Comparison of ENCODE assay signal across 8 cellular contexts in genomic region chr6:44270526-44271405, GRCh38. TPM values are rescaled to one million over a fixed set of nuclear protein-coding genes. Genes with fewer than 3 reads are reported as not detected.
DNase-seq lines count a peak whose midpoint lies in the region; ATAC-seq, FAIRE-seq and TF ChIP-seq lines count a peak whose summit lies in the region.

No MANE protein-coding gene starts in this region.

- peaks cover 50% of the 10 kb centered on the region for H3K27me3 Mint-ChIP-seq in activated T-helper 1 cell treated with anti-CD3 and anti-CD28 coated beads, Interleukin-12 subunit alpha, Interleukin-12 subunit beta, Interleukin-2, Interleukin-4 antibody, amounts not matched to agents 30 ng/mL and 10 ng/mL and 1 ng/mL, durations not matched to agents 14 hours and 24 hours and 36 hours (ENCODE audit: insufficient read depth)

- ATAC-seq in lower lobe of right lung (no peak), HG02678 (IDR thresholded peaks at IDR 0.05; ENCODE audit: unreplicated experiment) (no peak)

- POLR2A ChIA-PET in AG04449 (lab: Yijun Ruan, JAX) (no interaction called here), HEK293 (lab: Yijun Ruan, JAX) (interaction anchor here (1.4 to 1.9 kb wide), 2 partner anchors 24 to 47 kb away, joined by 3 to 8 read pairs; partner anchors contain the start of gene HSP90AB1)

- no peaks in the 10 kb centered on the region for H3K9me3 Mint-ChIP-seq in activated T-helper 1 cell treated with anti-CD3 and anti-CD28 coated beads, Interleukin-12 subunit alpha, Interleukin-12 subunit beta, Interleukin-2, Interleukin-4 antibody, amounts not matched to agents 30 ng/mL and 10 ng/mL and 1 ng/mL, durations not matched to agents 14 hours and 24 hours and 36 hours

- peaks cover 29% of the 10 kb centered on the region for H3K4me1 Mint-ChIP-seq in activated T-helper 1 cell treated with anti-CD3 and anti-CD28 coated beads, Interleukin-12 subunit alpha, Interleukin-12 subunit beta, Interleukin-2, Interleukin-4 antibody, amounts not matched to agents 30 ng/mL and 10 ng/mL and 1 ng/mL, durations not matched to agents 14 hours and 24 hours and 36 hours (ENCODE audit: low read depth)

- H3K4me3 ChIP-seq in AG04449 (ENCODE audit: low read depth, low read length) (peak overlapping the region; percentile 8; the same call in 1 of the 2 replicates), HEK293 (ENCODE audit: low read depth, low read length) (peak overlapping the region; percentile 33), lower lobe of right lung (peak overlapping the region; percentile 32), small intestine (ENCODE audit: low read depth in 1 of 2, low read length in 2 of 2) (peak overlapping the region in 1 of 2 donors; percentile 39)

- intact Hi-C loops in activated T-helper 1 cell treated with anti-CD3 and anti-CD28 coated beads, Interleukin-12 subunit alpha, Interleukin-12 subunit beta, Interleukin-2, Interleukin-4 antibody, amounts not matched to agents 30 ng/mL and 10 ng/mL and 1 ng/mL, durations not matched to agents 14 hours and 24 hours and 36 hours (cut with micrococcal nuclease), result no loop called here
- intact Hi-C loops in lower lobe of right lung (cut with DNase I), result no loop called here

- H3K36me3 ChIP-seq in HEK293 (ENCODE audit: control insufficient read depth in 2 of 2, insufficient read depth in 1 of 2, low read length in 2 of 2), result no peaks in the 10 kb centered on the region
- H3K36me3 ChIP-seq in lower lobe of right lung, result no peaks in the 10 kb centered on the region
- H3K36me3 ChIP-seq in small intestine (ENCODE audit: control insufficient read depth in 2 of 2, insufficient read depth in 2 of 2, low read length in 2 of 2), result no peaks in the 10 kb centered on the region

- peak overlapping the region; percentile 54 for H3K4me3 Mint-ChIP-seq in activated T-helper 1 cell treated with anti-CD3 and anti-CD28 coated beads, Interleukin-12 subunit alpha, Interleukin-12 subunit beta, Interleukin-2, Interleukin-4 antibody, amounts not matched to agents 30 ng/mL and 10 ng/mL and 1 ng/mL, durations not matched to agents 14 hours and 24 hours and 36 hours

- H3K27ac ChIP-seq in HEK293 (ENCODE audit: extremely low read depth, low read depth, low read length) (no peak overlapping the region), lower lobe of right lung (no peak overlapping the region), small intestine (ENCODE audit: low read depth in 1 of 2, low read length in 1 of 2) (no peak overlapping the region)

- H3K9me3 ChIP-seq in HEK293 (ENCODE audit: control insufficient read depth, insufficient read depth, low read depth, low read length), result no peaks in the 10 kb centered on the region
- H3K9me3 ChIP-seq in lower lobe of right lung, result no peaks in the 10 kb centered on the region
- no peaks in the 10 kb centered on the region for H3K9me3 ChIP-seq in small intestine (ENCODE audit: control insufficient read depth, low read depth)

- DNase-seq in AG04449 (ENCODE audit: low read depth, low spot score) (no peak), lower lobe of right lung (no peak), small intestine (no peak), ACHN (no peak)
- no peak for DNase-seq in activated T-helper 1 cell treated with anti-CD3 and anti-CD28 coated beads, Interleukin-12 subunit alpha, Interleukin-12 subunit beta, Interleukin-2, Interleukin-4 antibody, amounts not matched to agents 30 ng/mL and 10 ng/mL and 1 ng/mL, durations not matched to agents 14 hours and 24 hours and 36 hours (ENCODE audit: low spot score)
- DNase-seq in stimulated activated CD4-positive, alpha-beta T cell treated with anti-CD3 and anti-CD28 coated beads, Interleukin-2, amount 100 ng/mL, for 48 hours, result no peak

- TF ChIP-seq CTCF in AG04449 (IDR thresholded peaks at IDR 0.05; ENCODE audit: insufficient read depth, low read length, missing control alignments) (no peak), HEK293 (tag by site-specific recombination; IDR thresholded peaks at IDR 0.05) (no peak), lower lobe of right lung (IDR thresholded peaks at IDR 0.05) (no peak)

- in situ Hi-C loops in ACHN (cut with HindIII; ENCODE audit: low pct_ligation_motif_present, low pct_unique_long_range_greater_than_20kb, low sequenced_read_pairs), result no loop called here

- CTCF ChIA-PET in AG04449 (lab: Yijun Ruan, JAX) (interaction anchor here (0.8 to 9.1 kb wide), 7 partner anchors 7 to 73 kb away, joined by 5 to 234 read pairs (median 45); partner anchors contain the start of genes AARS2, SLC35B2 and SPATS1), HEK293 (lab: Yijun Ruan, JAX) (interaction anchor here (0.6 to 7.2 kb wide), 7 partner anchors 8 to 404 kb away, joined by 3 to 208 read pairs (median 32); partner anchors contain the start of gene AARS2)

- no peaks in the 10 kb centered on the region for H3K36me3 Mint-ChIP-seq in activated T-helper 1 cell treated with anti-CD3 and anti-CD28 coated beads, Interleukin-12 subunit alpha, Interleukin-12 subunit beta, Interleukin-2, Interleukin-4 antibody, amounts not matched to agents 30 ng/mL and 10 ng/mL and 1 ng/mL, durations not matched to agents 14 hours and 24 hours and 36 hours (ENCODE audit: low read depth)

- no peak for FAIRE-seq in small intestine (lab: Jason Lieb, UNC)

- H3K27me3 ChIP-seq in lower lobe of right lung (ENCODE audit: low read depth), result peaks cover 52% of the 10 kb centered on the region
- peaks cover 17 to 27% of the 10 kb centered on the region in 2 donors for H3K27me3 ChIP-seq in small intestine (ENCODE audit: control insufficient read depth in 2 of 2, insufficient read depth in 2 of 2, low read length in 2 of 2)

- WGBS in small intestine, 3 donors, result 2 to 4% (median 3%) methylated on average over 25 to 85 of the region's 90 CpGs

- H3K27ac Mint-ChIP-seq in activated T-helper 1 cell treated with anti-CD3 and anti-CD28 coated beads, Interleukin-12 subunit alpha, Interleukin-12 subunit beta, Interleukin-2, Interleukin-4 antibody, amounts not matched to agents 30 ng/mL and 10 ng/mL and 1 ng/mL, durations not matched to agents 14 hours and 24 hours and 36 hours, result no peak overlapping the region

- no peaks in the 10 kb centered on the region for H3K4me1 ChIP-seq in HEK293 (ENCODE audit: control insufficient read depth, insufficient read depth, low read length)
- H3K4me1 ChIP-seq in lower lobe of right lung, result no peaks in the 10 kb centered on the region
- H3K4me1 ChIP-seq in small intestine (ENCODE audit: control insufficient read depth in 2 of 2, insufficient read depth in 1 of 2, low read depth in 1 of 2, low read length in 1 of 2), result no peaks in the 10 kb centered on the region

TF ChIP-seq in HEK293, 187 proteins besides CTCF, POLR2A, EP300 and RAD21 (continues in another document):
- peak; percentile 68 for TF ChIP-seq REST (tag by site-specific recombination; IDR thresholded peaks at IDR 0.05)
- TF ChIP-seq PRDM1 (tag by site-specific recombination; IDR thresholded peaks at IDR 0.05), result no peak
- TF ChIP-seq ZNF16 (tag by site-specific recombination; IDR thresholded peaks at IDR 0.05; ENCODE audit: low read depth), result no peak

RNA-seq across cellular contexts. Expression of gene TMEM151B, which starts 0.5 kb away (rescaled TPM):
- total RNA-seq in activated T-helper 1 cell treated with anti-CD3 and anti-CD28 coated beads, Interleukin-12 subunit alpha, Interleukin-12 subunit beta, Interleukin-2, Interleukin-4 antibody, amounts not matched to agents 30 ng/mL and 10 ng/mL and 1 ng/mL, durations not matched to agents 14 hours and 24 hours and 36 hours, result 0.29 TPM in 1 of 2 replicates, not detected in the other
- total RNA-seq in lower lobe of right lung, result not detected
- 1 to 10 TPM in 1 of 3 donors, not detected in 2; 3.1 TPM for polyA plus RNA-seq in small intestine

RNA-seq across cellular contexts. Expression of gene NFKBIE, which starts 5.4 kb away (rescaled TPM):
- 23.2 and 29.0 TPM in 2 replicates for total RNA-seq in activated T-helper 1 cell treated with anti-CD3 and anti-CD28 coated beads, Interleukin-12 subunit alpha, Interleukin-12 subunit beta, Interleukin-2, Interleukin-4 antibody, amounts not matched to agents 30 ng/mL and 10 ng/mL and 1 ng/mL, durations not matched to agents 14 hours and 24 hours and 36 hours
- 10.4 TPM for total RNA-seq in lower lobe of right lung
- polyA plus RNA-seq in small intestine, result 10 to 100 TPM in 1 of 3 donors, 1 to 10 TPM in 2; 7.6 to 13.5 (median 8.3) TPM

RNA-seq across cellular contexts. Expression of gene SLC35B2, which starts 13.4 kb away (rescaled TPM):
- 29.2 and 30.1 TPM in 2 replicates for total RNA-seq in activated T-helper 1 cell treated with anti-CD3 and anti-CD28 coated beads, Interleukin-12 subunit alpha, Interleukin-12 subunit beta, Interleukin-2, Interleukin-4 antibody, amounts not matched to agents 30 ng/mL and 10 ng/mL and 1 ng/mL, durations not matched to agents 14 hours and 24 hours and 36 hours
- 23.8 TPM for total RNA-seq in lower lobe of right lung
- 10 to 100 TPM in 2 of 3 donors, 1 to 10 TPM in 1; 6.5 to 33.2 (median 11.3) TPM for polyA plus RNA-seq in small intestine

RNA-seq across cellular contexts. Expression of gene HSP90AB1, which starts 23.9 kb away (rescaled TPM):
- 2,065 and 2,095 TPM in 2 replicates for total RNA-seq in activated T-helper 1 cell treated with anti-CD3 and anti-CD28 coated beads, Interleukin-12 subunit alpha, Interleukin-12 subunit beta, Interleukin-2, Interleukin-4 antibody, amounts not matched to agents 30 ng/mL and 10 ng/mL and 1 ng/mL, durations not matched to agents 14 hours and 24 hours and 36 hours
- 680 TPM for total RNA-seq in lower lobe of right lung
- polyA plus RNA-seq in small intestine, result 100 to 1,000 TPM; 100 to 530 (median 171) TPM

RNA-seq across cellular contexts. Expression of gene AARS2, which starts 42.4 kb away (rescaled TPM):
- 22.2 and 23.0 TPM in 2 replicates for total RNA-seq in activated T-helper 1 cell treated with anti-CD3 and anti-CD28 coated beads, Interleukin-12 subunit alpha, Interleukin-12 subunit beta, Interleukin-2, Interleukin-4 antibody, amounts not matched to agents 30 ng/mL and 10 ng/mL and 1 ng/mL, durations not matched to agents 14 hours and 24 hours and 36 hours
- 12.0 TPM for total RNA-seq in lower lobe of right lung
- 10 to 100 TPM in 1 of 3 donors, 1 to 10 TPM in 2; 3.2 to 11.4 (median 6.7) TPM for polyA plus RNA-seq in small intestine
